ENCODE assay signal across 1 cellular context in the genomic region with DNA sequence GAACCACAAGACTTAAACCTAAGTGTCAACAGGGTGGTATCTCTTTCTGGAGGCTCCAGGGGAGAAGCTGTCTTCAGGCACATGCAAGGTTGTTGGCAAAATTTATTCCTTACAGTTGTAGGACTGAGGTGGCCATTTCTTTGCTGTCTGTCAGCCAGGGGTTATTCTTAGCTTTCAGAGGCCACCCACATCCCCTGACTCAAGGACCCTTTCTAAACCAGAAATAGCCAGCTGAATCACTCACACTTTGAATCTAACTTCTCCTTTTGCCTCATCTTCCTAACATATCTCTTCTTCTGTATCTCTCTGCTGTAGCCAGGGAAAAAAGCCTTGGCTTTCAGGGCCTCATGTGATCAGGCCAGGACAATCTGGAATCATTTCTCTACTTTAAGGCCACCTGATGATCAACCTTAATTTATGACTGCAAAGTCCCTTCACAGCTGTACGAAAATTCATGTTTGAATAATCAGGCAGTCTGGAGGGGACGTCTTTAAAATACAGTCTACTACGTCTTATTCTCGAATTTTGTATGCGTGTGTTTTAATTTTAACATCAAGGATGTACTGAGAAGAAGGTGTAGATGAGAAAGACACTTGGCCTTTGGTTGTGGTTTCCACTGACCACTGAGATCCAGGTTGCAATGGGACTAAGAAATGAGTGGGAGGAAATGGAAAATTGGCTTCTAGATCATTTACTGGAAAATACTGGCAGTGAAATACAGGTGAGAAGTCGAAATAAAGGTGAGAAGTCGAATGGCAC.
A peak's percentile ranks its signal among the peaks of the same experiment; 100 is the strongest.
TF ChIP-seq lines count a peak whose summit lies in the region.

No MANE protein-coding gene starts in this region.

TF ChIP-seq in GM12878, 131 proteins besides CTCF, POLR2A, EP300 and RAD21 (continued from another document):
- TF ChIP-seq, protein P1, sequence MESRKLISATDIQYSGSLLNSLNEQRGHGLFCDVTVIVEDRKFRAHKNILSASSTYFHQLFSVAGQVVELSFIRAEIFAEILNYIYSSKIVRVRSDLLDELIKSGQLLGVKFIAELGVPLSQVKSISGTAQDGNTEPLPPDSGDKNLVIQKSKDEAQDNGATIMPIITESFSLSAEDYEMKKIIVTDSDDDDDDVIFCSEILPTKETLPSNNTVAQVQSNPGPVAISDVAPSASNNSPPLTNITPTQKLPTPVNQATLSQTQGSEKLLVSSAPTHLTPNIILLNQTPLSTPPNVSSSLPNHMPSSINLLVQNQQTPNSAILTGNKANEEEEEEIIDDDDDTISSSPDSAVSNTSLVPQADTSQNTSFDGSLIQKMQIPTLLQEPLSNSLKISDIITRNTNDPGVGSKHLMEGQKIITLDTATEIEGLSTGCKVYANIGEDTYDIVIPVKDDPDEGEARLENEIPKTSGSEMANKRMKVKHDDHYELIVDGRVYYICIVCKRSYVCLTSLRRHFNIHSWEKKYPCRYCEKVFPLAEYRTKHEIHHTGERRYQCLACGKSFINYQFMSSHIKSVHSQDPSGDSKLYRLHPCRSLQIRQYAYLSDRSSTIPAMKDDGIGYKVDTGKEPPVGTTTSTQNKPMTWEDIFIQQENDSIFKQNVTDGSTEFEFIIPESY (IDR thresholded peaks at IDR 0.05), result no peak
- TF ChIP-seq PAX8 (IDR thresholded peaks at IDR 0.05) (no peak), ATF2 (IDR thresholded peaks at IDR 0.05; ENCODE audit: low read length) (peak; percentile 43; the same call in 1 of the 2 replicates)
